In the genomic region with DNA sequence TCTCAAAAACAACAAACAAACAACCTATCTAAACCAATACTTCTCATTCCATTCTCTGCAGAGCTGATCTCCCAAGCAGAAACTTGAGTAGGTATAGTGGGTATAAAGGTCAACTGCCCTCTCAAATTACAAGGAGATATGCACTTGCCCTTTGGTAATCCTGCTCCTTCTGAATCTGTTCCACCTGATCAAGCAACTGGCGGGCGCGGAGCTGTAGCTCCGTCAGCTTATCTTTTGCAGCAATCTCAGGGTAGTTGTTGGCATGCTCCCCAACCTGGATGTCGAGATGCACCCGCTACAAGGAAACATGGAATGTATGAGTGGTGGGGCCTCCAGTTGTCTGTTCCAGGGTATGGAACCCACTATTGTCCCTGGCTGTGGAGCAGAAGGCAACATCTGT, we compare ENCODE assay signal across 9 cellular contexts. TPM values are rescaled to one million over a fixed set of nuclear protein-coding genes. Genes with fewer than 3 reads are reported as not detected.
A peak's percentile ranks its signal among the peaks of the same experiment; 100 is the strongest.
DNase-seq lines count a peak whose midpoint lies in the region; ATAC-seq lines count a peak whose summit lies in the region.
"Had no signal": no experiment of that assay in that cellular context is flagged by ENCODE, and none has a peak within 500 bp of the region (broad histone marks: within the 10 kb centered on the region; RNA-seq: fewer than 3 reads in every experiment).

No MANE protein-coding gene starts in this region.

- POLR2A ChIA-PET in activated CD4-positive, alpha-beta memory T cell treated with anti-CD3 and anti-CD28 coated beads for 36 hours (lab: Charles Lee), result interaction anchor here (0.9 to 2.9 kb wide), 8 partner anchors 8 to 403 kb away, joined by 3 to 27 read pairs (median 5); partner anchors contain the start of genes DDX56, H2AZ2 and OGDH

- intact Hi-C loops in activated CD4-positive, alpha-beta memory T cell treated with anti-CD3 and anti-CD28 coated beads for 36 hours (cut with micrococcal nuclease), result no loop called here
- intact Hi-C loops in posterior cingulate gyrus (cut with DNase I), result loop anchor here (5.0 kb wide), 2 partner anchors 166 to 216 kb away; partner anchors contain the start of genes PPIA and ZMIZ2

- peaks cover 3% of the 10 kb centered on the region for H3K27me3 Mint-ChIP-seq in activated CD4-positive, alpha-beta memory T cell treated with anti-CD3 and anti-CD28 coated beads for 36 hours
- H3K27me3 Mint-ChIP-seq in stimulated activated naive CD8-positive, alpha-beta T cell treated with anti-CD3 and anti-CD28 coated beads, Interleukin-15, amount 100 ng/mL, for 72 hours, result no peaks in the 10 kb centered on the region

- H3K9me3 Mint-ChIP-seq in activated CD4-positive, alpha-beta memory T cell treated with anti-CD3 and anti-CD28 coated beads for 36 hours, result no peaks in the 10 kb centered on the region
- no peaks in the 10 kb centered on the region for H3K9me3 Mint-ChIP-seq in stimulated activated naive CD8-positive, alpha-beta T cell treated with anti-CD3 and anti-CD28 coated beads, Interleukin-15, amount 100 ng/mL, for 72 hours

- H3K4me1 Mint-ChIP-seq in activated CD4-positive, alpha-beta memory T cell treated with anti-CD3 and anti-CD28 coated beads for 36 hours (ENCODE audit: low read depth), result peaks cover 33% of the 10 kb centered on the region
- peaks cover 47% of the 10 kb centered on the region for H3K4me1 Mint-ChIP-seq in stimulated activated naive CD8-positive, alpha-beta T cell treated with anti-CD3 and anti-CD28 coated beads, Interleukin-15, amount 100 ng/mL, for 72 hours

- H3K36me3 Mint-ChIP-seq in activated CD4-positive, alpha-beta memory T cell treated with anti-CD3 and anti-CD28 coated beads for 36 hours, result peaks cover 40% of the 10 kb centered on the region

- peak overlapping the region; percentile 91 for H3K4me3 Mint-ChIP-seq in activated CD4-positive, alpha-beta memory T cell treated with anti-CD3 and anti-CD28 coated beads for 36 hours
- H3K4me3 Mint-ChIP-seq in stimulated activated naive CD8-positive, alpha-beta T cell treated with anti-CD3 and anti-CD28 coated beads, Interleukin-15, amount 100 ng/mL, for 72 hours, result peak overlapping the region; percentile 90 to 94

- peak overlapping the region; percentile 91 for H3K27ac Mint-ChIP-seq in activated CD4-positive, alpha-beta memory T cell treated with anti-CD3 and anti-CD28 coated beads for 36 hours
- peak overlapping the region; percentile 93 to 98 for H3K27ac Mint-ChIP-seq in stimulated activated naive CD8-positive, alpha-beta T cell treated with anti-CD3 and anti-CD28 coated beads, Interleukin-15, amount 100 ng/mL, for 72 hours

- peak; percentile 17 for DNase-seq in NCI-H510A treated with DMSO at 0.1 percent for 48 hours (lab: John Stamatoyannopoulos, UW)
- DNase-seq in NCI-H510A (lab: John Stamatoyannopoulos, UW), result no peak
- DNase-seq in activated CD4-positive, alpha-beta memory T cell treated with anti-CD3 and anti-CD28 coated beads for 36 hours, result no peak
- DNase-seq in iPS-NIHi7 (ENCODE audit: extremely low spot score), result peak; percentile 1
- DNase-seq in stimulated activated naive CD8-positive, alpha-beta T cell treated with anti-CD3 and anti-CD28 coated beads, Interleukin-15, amount 100 ng/mL, for 72 hours, result no peak
- DNase-seq in posterior cingulate gyrus, result no peak
- DNase-seq in H4 (ENCODE audit: low spot score), result no peak
- no peak for DNase-seq in NCI-H345 treated with DMSO at 0.1 percent for 48 hours (lab: John Stamatoyannopoulos, UW; ENCODE audit: unreplicated experiment)

- CTCF ChIA-PET in activated CD4-positive, alpha-beta memory T cell treated with anti-CD3 and anti-CD28 coated beads for 36 hours (lab: Charles Lee), result interaction anchor here (2.6 to 3.0 kb wide), 2 partner anchors 16 to 266 kb away, joined by 9 to 17 read pairs; partner anchors contain the start of gene H2AZ2

- no peak for ATAC-seq in stimulated activated naive CD8-positive, alpha-beta T cell treated with anti-CD3 and anti-CD28 coated beads, Interleukin-15, amount 100 ng/mL, for 72 hours

RNA-seq across cellular contexts. Expression of gene TMED4, which starts 1.1 kb away (rescaled TPM):
- total RNA-seq in activated CD4-positive, alpha-beta memory T cell treated with anti-CD3 and anti-CD28 coated beads for 36 hours, result 10 to 100 TPM; 74.8 to 79.1 TPM
- total RNA-seq in H4 (2014; rRNA removed; shearing (Covaris generic)), result 289 and 353 TPM in 2 replicates

RNA-seq across cellular contexts. Expression of gene DDX56, which starts 7.2 kb away (rescaled TPM):
- total RNA-seq in activated CD4-positive, alpha-beta memory T cell treated with anti-CD3 and anti-CD28 coated beads for 36 hours, result 10 to 100 TPM; 84.0 to 87.0 TPM
- total RNA-seq in H4 (2014; rRNA removed; shearing (Covaris generic)), result 166 and 182 TPM in 2 replicates

RNA-seq across cellular contexts. Expression of gene OGDH, which starts 25.5 kb away (rescaled TPM):
- 100 to 1,000 TPM; 103 to 105 TPM for total RNA-seq in activated CD4-positive, alpha-beta memory T cell treated with anti-CD3 and anti-CD28 coated beads for 36 hours
- total RNA-seq in H4 (2014; rRNA removed; shearing (Covaris generic)), result 67.1 and 93.7 TPM in 2 replicates

RNA-seq across cellular contexts. Expression of gene NPC1L1, which starts 39.8 kb away (rescaled TPM):
- total RNA-seq in activated CD4-positive, alpha-beta memory T cell treated with anti-CD3 and anti-CD28 coated beads for 36 hours, result under 1 TPM in 1 of 2 experiments, not detected in 1; 0.07 TPM
- 0.10 TPM in 1 of 2 replicates, not detected in the other for total RNA-seq in H4 (2014; rRNA removed; shearing (Covaris generic))
- total RNA-seq: Daoy had no signal

Comparison
In these comparisons a context has a peak if more than half of its experiments do, and no peak if none do; other contexts are left out.
1. DNase-seq: peak in NCI-H510A treated with DMSO at 0.1 percent for 48 hours (single experiment) and iPS-NIHi7 (single experiment); none in NCI-H510A (single experiment), activated CD4-positive, alpha-beta memory T cell treated with anti-CD3 and anti-CD28 coated beads for 36 hours (single experiment), stimulated activated naive CD8-positive, alpha-beta T cell treated with anti-CD3 and anti-CD28 coated beads, Interleukin-15, amount 100 ng/mL, for 72 hours (0 of 2), posterior cingulate gyrus (0 of 10), H4 (single experiment) and NCI-H345 treated with DMSO at 0.1 percent for 48 hours (single experiment).